ENCODE assay signal across 9 cellular contexts in genomic region chr12:14416658-14417057, GRCh38. TPM values are rescaled to one million over a fixed set of nuclear protein-coding genes. Genes with fewer than 3 reads are reported as not detected.
DNase-seq lines count a peak whose midpoint lies in the region; ATAC-seq and TF ChIP-seq lines count a peak whose summit lies in the region.
"Had no signal": no experiment of that assay in that cellular context is flagged by ENCODE, and none has a peak within 500 bp of the region (broad histone marks: within the 10 kb centered on the region; RNA-seq: fewer than 3 reads in every experiment).

No MANE protein-coding gene starts in this region.

- peak overlapping the region; percentile 92 for H3K4me2 ChIP-seq in smooth muscle cell

- TF ChIP-seq CTCF in smooth muscle cell (IDR thresholded peaks at IDR 0.05; ENCODE audit: borderline replicate concordance, insufficient read depth, poor library complexity, severe bottlenecking) = peak; percentile 21

- H3K36me3 Mint-ChIP-seq in activated naive CD8-positive, alpha-beta T cell treated with anti-CD3 and anti-CD28 coated beads, Interleukin-2, amount 10 ng/mL, durations not matched to agents 7 days and 5 days = peaks cover 41% of the 10 kb centered on the region

- H3K9me3 Mint-ChIP-seq in activated naive CD8-positive, alpha-beta T cell treated with anti-CD3 and anti-CD28 coated beads, Interleukin-2, amount 10 ng/mL, durations not matched to agents 7 days and 5 days = peaks cover 4% of the 10 kb centered on the region

- H3K9me3 ChIP-seq in smooth muscle cell (replicated peaks; ENCODE audit: low read depth) = no peaks in the 10 kb centered on the region
- H3K9me3 ChIP-seq: Caco-2 had no signal

- POLR2A ChIA-PET in activated naive CD8-positive, alpha-beta T cell treated with anti-CD3 and anti-CD28 coated beads, Interleukin-2, amount 10 ng/mL, durations not matched to agents 7 days and 5 days (lab: Charles Lee) = interaction anchor here (0.9 to 3.0 kb wide), 5 partner anchors 22 to 161 kb away, joined by 3 to 38 read pairs (median 10); partner anchors contain the start of gene ATF7IP

- peak overlapping the region; percentile 44 for H3K4me3 ChIP-seq in smooth muscle cell

- peaks cover 100% of the 10 kb centered on the region for H3K79me2 ChIP-seq in smooth muscle cell (ENCODE audit: low read depth)

- peak; percentile 21 for DNase-seq in SKM-1 treated with dmso at 0.1 percent for 144 hours (lab: John Stamatoyannopoulos, UW; ENCODE audit: unreplicated experiment)
- DNase-seq in SKM-1 (lab: John Stamatoyannopoulos, UW; ENCODE audit: unreplicated experiment) = no peak
- DNase-seq in NCI-H1694 treated with DMSO at 0.1 percent for 48 hours (lab: John Stamatoyannopoulos, UW) = peak; percentile 32
- no peak for DNase-seq in activated naive CD8-positive, alpha-beta T cell treated with anti-CD3 and anti-CD28 coated beads, Interleukin-2, amount 10 ng/mL, durations not matched to agents 7 days and 5 days
- DNase-seq in hepatic stellate cell (ENCODE audit: low spot score) = peak; percentile 40
- no peak for DNase-seq in smooth muscle cell (lab: John Stamatoyannopoulos, UW; ENCODE audit: unreplicated experiment)
- no peak for DNase-seq in activated effector memory CD4-positive, alpha-beta T cell treated with Interleukin-2 at 50 U/mL for 16 hours

- H3K9ac ChIP-seq in smooth muscle cell (ENCODE audit: low read depth) = no peak overlapping the region

- peak; percentile 85 for ATAC-seq in activated naive CD8-positive, alpha-beta T cell treated with anti-CD3 and anti-CD28 coated beads, Interleukin-2, amount 10 ng/mL, durations not matched to agents 7 days and 5 days (ENCODE audit: low read depth)
- ATAC-seq in HG02642 (IDR thresholded peaks at IDR 0.05; ENCODE audit: poor library complexity, unreplicated experiment) = no peak

- H3K27ac Mint-ChIP-seq in activated naive CD8-positive, alpha-beta T cell treated with anti-CD3 and anti-CD28 coated beads, Interleukin-2, amount 10 ng/mL, durations not matched to agents 7 days and 5 days = peak overlapping the region; percentile 74

- WGBS in smooth muscle cell (ENCODE audit: low lambda C conversion rate) = 83% methylated on average over 1 of the region's 1 CpG

- peak overlapping the region; percentile 92 for H3K27ac ChIP-seq in smooth muscle cell (ENCODE audit: low read depth)

- peaks cover 31% of the 10 kb centered on the region for H3K4me1 Mint-ChIP-seq in activated naive CD8-positive, alpha-beta T cell treated with anti-CD3 and anti-CD28 coated beads, Interleukin-2, amount 10 ng/mL, durations not matched to agents 7 days and 5 days

- H3K27me3 Mint-ChIP-seq in activated naive CD8-positive, alpha-beta T cell treated with anti-CD3 and anti-CD28 coated beads, Interleukin-2, amount 10 ng/mL, durations not matched to agents 7 days and 5 days = no peaks in the 10 kb centered on the region

- H3K36me3 ChIP-seq in smooth muscle cell (ENCODE audit: low read depth) = peaks cover 3% of the 10 kb centered on the region

- no peak overlapping the region for H2AFZ ChIP-seq in smooth muscle cell (ENCODE audit: low read depth)

- H3K4me1 ChIP-seq in smooth muscle cell (ENCODE audit: low read depth) = peaks cover 61% of the 10 kb centered on the region

- peaks cover 27% of the 10 kb centered on the region for H3F3A ChIP-seq in smooth muscle cell (ENCODE audit: low read depth)

- H3K4me3 Mint-ChIP-seq in activated naive CD8-positive, alpha-beta T cell treated with anti-CD3 and anti-CD28 coated beads, Interleukin-2, amount 10 ng/mL, durations not matched to agents 7 days and 5 days = peak overlapping the region; percentile 50

- H3K27me3 ChIP-seq in smooth muscle cell (ENCODE audit: low read depth) = no peaks in the 10 kb centered on the region

- H4K20me1 ChIP-seq in smooth muscle cell (ENCODE audit: low read depth) = peaks cover 17% of the 10 kb centered on the region

RNA-seq across cellular contexts. Expression of gene ATF7IP, which starts 51.2 kb away (rescaled TPM):
- total RNA-seq in activated naive CD8-positive, alpha-beta T cell treated with anti-CD3 and anti-CD28 coated beads, Interleukin-2, amount 10 ng/mL, durations not matched to agents 7 days and 5 days = 100 to 1,000 TPM; 149 to 172 TPM
- 66.8 and 74.6 TPM in 2 replicates for total RNA-seq in smooth muscle cell
- polyA plus RNA-seq in smooth muscle cell = 27.5 and 32.3 TPM in 2 replicates

Comparison
In these comparisons a context has a peak if more than half of its experiments do, and no peak if none do; other contexts are left out.
1. DNase-seq: peak in SKM-1 treated with dmso at 0.1 percent for 144 hours (single experiment), NCI-H1694 treated with DMSO at 0.1 percent for 48 hours (single experiment) and hepatic stellate cell (single experiment); none in SKM-1 (single experiment), activated naive CD8-positive, alpha-beta T cell treated with anti-CD3 and anti-CD28 coated beads, Interleukin-2, amount 10 ng/mL, durations not matched to agents 7 days and 5 days (single experiment), smooth muscle cell (single experiment) and activated effector memory CD4-positive, alpha-beta T cell treated with Interleukin-2 at 50 U/mL for 16 hours (single experiment).